Comparison of ENCODE assay signal across 8 cellular contexts in genomic region chr1:10800778-10801177, GRCh38.
"Had no signal": no experiment of that assay in that cellular context is flagged by ENCODE, and none has a peak within 500 bp of the region (broad histone marks: within the 10 kb centered on the region; RNA-seq: fewer than 3 reads in every experiment).

No MANE protein-coding gene starts in this region.

- DNase-seq: GDM1, GF-D8 had no signal

- ATAC-seq: GM12878 had no signal

- FAIRE-seq: G401.6, GM12878, GM12891, GM12892, GM18507, GM19239 had no signal

- H3K4me3 ChIP-seq: GM12878 had no signal
